ENCODE assay signal across 17 cellular contexts in the genomic region with DNA sequence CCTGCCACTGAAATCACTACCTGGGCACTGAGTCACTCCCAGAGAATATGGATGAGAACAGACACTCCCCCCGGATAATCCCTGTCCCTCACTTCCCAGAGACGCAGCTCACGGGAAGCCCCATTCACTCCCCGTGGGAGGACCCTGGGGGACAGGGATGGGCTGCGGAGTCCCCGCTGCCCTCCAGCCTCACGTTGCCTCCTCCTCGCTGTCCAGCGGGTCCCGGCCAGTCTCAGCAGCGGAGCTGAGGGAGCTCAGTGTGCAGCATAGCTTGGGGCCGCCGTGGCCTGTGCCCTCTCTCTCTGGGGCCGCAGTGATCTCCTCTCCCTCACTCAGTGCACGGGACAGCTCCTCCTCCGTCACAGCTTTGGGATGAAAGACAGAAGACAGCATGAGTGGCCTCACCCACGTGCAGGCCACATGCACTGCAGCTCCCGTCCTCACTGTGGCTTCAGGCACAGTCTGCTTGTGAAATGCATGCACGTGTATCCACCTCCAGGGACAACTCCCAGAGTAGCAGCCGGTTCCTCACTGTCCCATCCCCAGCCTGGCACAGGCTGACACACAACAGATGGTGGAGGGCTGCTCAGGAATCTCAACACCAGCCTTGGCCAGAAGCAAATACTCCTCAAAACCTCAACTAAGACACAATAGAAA. TPM values are rescaled to one million over a fixed set of nuclear protein-coding genes. Genes with fewer than 3 reads are reported as not detected.
A peak's percentile ranks its signal among the peaks of the same experiment; 100 is the strongest.
DNase-seq lines count a peak whose midpoint lies in the region; ATAC-seq and TF ChIP-seq lines count a peak whose summit lies in the region.
"Had no signal": no experiment of that assay in that cellular context is flagged by ENCODE, and none has a peak within 500 bp of the region (broad histone marks: within the 10 kb centered on the region; RNA-seq: fewer than 3 reads in every experiment).

No MANE protein-coding gene starts in this region.

- H3K27me3 Mint-ChIP-seq in endothelial cell (ENCODE audit: unreplicated experiment) = peaks cover 18% of the 10 kb centered on the region
- peaks cover 0 to 1% (median 0%) of the 10 kb centered on the region in 3 donors for H3K27me3 Mint-ChIP-seq in CD14-positive monocyte (ENCODE audit: low read depth in 3 of 3)
- H3K27me3 Mint-ChIP-seq: central memory CD8-positive, alpha-beta T cell; naive B cell had no signal

- H3K9me3 Mint-ChIP-seq in endothelial cell (ENCODE audit: unreplicated experiment) (no peaks in the 10 kb centered on the region), CD14-positive monocyte (no peaks in the 10 kb centered on the region)
- H3K9me3 Mint-ChIP-seq: central memory CD8-positive, alpha-beta T cell; H9; naive B cell had no signal

- intact Hi-C loops in CD14-positive monocyte (cut with micrococcal nuclease) = loop anchor here in 1 of 2 donors (10.0 kb wide), 2 partner anchors 53 to 547 kb away; partner anchors contain the start of gene RRP1

- peaks cover 3% of the 10 kb centered on the region for H3K36me3 Mint-ChIP-seq in endothelial cell (ENCODE audit: low read depth, unreplicated experiment)
- peaks cover 16 to 28% of the 10 kb centered on the region in 2 donors for H3K36me3 Mint-ChIP-seq in CD14-positive monocyte
- H3K36me3 Mint-ChIP-seq: naive B cell had no signal

- H3K4me1 Mint-ChIP-seq in endothelial cell (ENCODE audit: unreplicated experiment) (no peaks in the 10 kb centered on the region), CD14-positive monocyte (no peaks in the 10 kb centered on the region)
- H3K4me1 Mint-ChIP-seq: central memory CD8-positive, alpha-beta T cell had no signal

- ATAC-seq in GM19351 (IDR thresholded peaks at IDR 0.05; ENCODE audit: unreplicated experiment) = no peak
- ATAC-seq: SK-N-SH treated with all-trans-retinoic acid at 6 μM for 48 hours had no signal

- H3K27ac Mint-ChIP-seq in endothelial cell (ENCODE audit: unreplicated experiment) = peak overlapping the region; percentile 26
- H3K27ac Mint-ChIP-seq in CD14-positive monocyte = peak overlapping the region in 2 of 7 donors; percentile 50 to 62

- DNase-seq in DMS53 (lab: John Stamatoyannopoulos, UW) (peak; percentile 23), DMS53 treated with DMSO at 0.1 percent for 48 hours (lab: John Stamatoyannopoulos, UW; ENCODE audit: unreplicated experiment) (no peak), NCI-H2171 treated with DMSO at 0.1 percent for 48 hours (lab: John Stamatoyannopoulos, UW) (peak; percentile 90), endothelial cell (ENCODE audit: low spot score) (no peak), occipital lobe (lab: John Stamatoyannopoulos, UW) (peak; percentile 36), CD14-positive monocyte (ENCODE audit: low spot score) (no peak), HK-2 (ENCODE audit: unreplicated experiment) (no peak)
- DNase-seq: activated CD4-positive, alpha-beta T cell treated with anti-CD3 and anti-CD28 coated beads for 4 hours; activated effector memory CD4-positive, alpha-beta T cell treated with anti-CD3 and anti-CD28 coated beads, Interleukin-2, amount 50 U/mL, for 16 hours; DMS153; H9; naive B cell; NCI-H1436 treated with DMSO at 0.1 percent for 48 hours; tibial artery had no signal

- TF ChIP-seq CTCF in endothelial cell (IDR thresholded peaks at IDR 0.05; ENCODE audit: unreplicated experiment) (no peak), CD14-positive monocyte (IDR thresholded peaks at IDR 0.05) (no peak)

- H3K4me3 Mint-ChIP-seq in endothelial cell (ENCODE audit: unreplicated experiment) = no peak overlapping the region
- H3K4me3 Mint-ChIP-seq in CD14-positive monocyte = no peak overlapping the region
- H3K4me3 Mint-ChIP-seq: central memory CD8-positive, alpha-beta T cell; H9; naive B cell had no signal

RNA-seq across cellular contexts. Expression of gene CFAP410, which starts 7.4 kb away (rescaled TPM):
- total RNA-seq in endothelial cell (ENCODE audit: unreplicated experiment) (12.2 TPM), occipital lobe (5.0 TPM)
- 10 to 100 TPM; 14.8 to 17.3 TPM for polyA plus RNA-seq in CD14-positive monocyte

RNA-seq across cellular contexts. Expression of gene TRPM2, which starts 21.6 kb away (rescaled TPM):
- total RNA-seq in endothelial cell (ENCODE audit: unreplicated experiment) = 0.15 TPM
- 1.2 TPM for total RNA-seq in occipital lobe
- polyA plus RNA-seq in CD14-positive monocyte = 10 to 100 TPM in 1 of 2 donors, 1 to 10 TPM in 1; 7.6 to 12.2 TPM

RNA-seq across cellular contexts. Expression of gene PFKL, which starts 31.9 kb away (rescaled TPM):
- total RNA-seq in endothelial cell (ENCODE audit: unreplicated experiment) (66.6 TPM), occipital lobe (107 TPM)
- polyA plus RNA-seq in CD14-positive monocyte = 100 to 1,000 TPM; 105 to 113 TPM

RNA-seq across cellular contexts. Expression of gene AIRE, which starts 46.1 kb away (rescaled TPM):
- total RNA-seq in endothelial cell (ENCODE audit: unreplicated experiment) = not detected
- not detected for total RNA-seq in occipital lobe
- not detected for polyA plus RNA-seq in CD14-positive monocyte

Comparison
In these comparisons a context has a peak if more than half of its experiments do, and no peak if none do; other contexts are left out.
1. DNase-seq: peak in DMS53 (single experiment), NCI-H2171 treated with DMSO at 0.1 percent for 48 hours (single experiment) and occipital lobe (single experiment); none in DMS53 treated with DMSO at 0.1 percent for 48 hours (single experiment), endothelial cell (single experiment), CD14-positive monocyte (single experiment) and HK-2 (single experiment).